Comparison of ENCODE assay signal across 1 cellular context in genomic region chr13:60282708-60283107, GRCh38.
TF ChIP-seq lines count a peak whose summit lies in the region.

No MANE protein-coding gene starts in this region.

TF ChIP-seq in HepG2, 621 proteins besides CTCF, POLR2A, EP300 and RAD21:
- TF ChIP-seq ZNF800 (CRISPR knock-in tag; IDR thresholded peaks at IDR 0.05) (no peak), HNRNPK (IDR thresholded peaks at IDR 0.05; ENCODE audit: low read depth, low read length, poor library complexity, severe bottlenecking) (peak; percentile 56)
